1 cellular context compared by ENCODE assay signal in the genomic region with DNA sequence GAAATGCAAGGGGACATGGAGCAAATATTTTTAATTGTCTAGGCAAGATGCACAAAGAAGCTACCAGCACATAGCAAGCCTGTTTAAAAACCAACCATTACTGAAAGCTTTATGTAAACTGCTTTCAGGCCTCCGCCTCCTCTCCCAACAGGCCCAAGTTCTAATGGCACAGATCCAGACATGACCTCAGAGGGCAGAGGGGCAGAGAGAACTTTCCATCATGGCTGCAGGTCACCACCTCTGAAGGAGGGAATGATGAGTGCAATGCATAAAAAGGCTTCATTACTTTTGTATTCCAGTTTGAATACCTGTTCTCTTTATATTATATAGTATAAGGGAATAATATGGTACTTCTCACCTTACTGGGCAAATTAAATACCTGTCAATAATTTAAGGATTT.
TF ChIP-seq lines count a peak whose summit lies in the region.

No MANE protein-coding gene starts in this region.

TF ChIP-seq in HepG2, 621 proteins besides CTCF, POLR2A, EP300 and RAD21 (continued from another document):
- TF ChIP-seq SP4 (CRISPR knock-in tag; IDR thresholded peaks at IDR 0.05): no peak
- TF ChIP-seq ARNT2 (CRISPR knock-in tag; IDR thresholded peaks at IDR 0.05; ENCODE audit: low read depth): no peak
- peak; percentile 61 for TF ChIP-seq NR2F6 (IDR thresholded peaks at IDR 0.05)
- TF ChIP-seq NR2F6 (CRISPR knock-in tag; IDR thresholded peaks at IDR 0.05): peak; percentile 61
- TF ChIP-seq SP5 (CRISPR knock-in tag; IDR thresholded peaks at IDR 0.05; ENCODE audit: borderline replicate concordance, low read depth): peak; percentile 35; the same call in 1 of the 2 replicates
- no peak for TF ChIP-seq ATF7-NPFF (CRISPR knock-in tag; IDR thresholded peaks at IDR 0.05; ENCODE audit: low read depth)
- TF ChIP-seq SAP130 (CRISPR knock-in tag; IDR thresholded peaks at IDR 0.05; ENCODE audit: low read depth): peak; percentile 39
- TF ChIP-seq, protein P1, sequence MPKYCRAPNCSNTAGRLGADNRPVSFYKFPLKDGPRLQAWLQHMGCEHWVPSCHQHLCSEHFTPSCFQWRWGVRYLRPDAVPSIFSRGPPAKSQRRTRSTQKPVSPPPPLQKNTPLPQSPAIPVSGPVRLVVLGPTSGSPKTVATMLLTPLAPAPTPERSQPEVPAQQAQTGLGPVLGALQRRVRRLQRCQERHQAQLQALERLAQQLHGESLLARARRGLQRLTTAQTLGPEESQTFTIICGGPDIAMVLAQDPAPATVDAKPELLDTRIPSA (CRISPR knock-in tag; IDR thresholded peaks at IDR 0.05; ENCODE audit: borderline replicate concordance): no peak
- TF ChIP-seq, protein P2, sequence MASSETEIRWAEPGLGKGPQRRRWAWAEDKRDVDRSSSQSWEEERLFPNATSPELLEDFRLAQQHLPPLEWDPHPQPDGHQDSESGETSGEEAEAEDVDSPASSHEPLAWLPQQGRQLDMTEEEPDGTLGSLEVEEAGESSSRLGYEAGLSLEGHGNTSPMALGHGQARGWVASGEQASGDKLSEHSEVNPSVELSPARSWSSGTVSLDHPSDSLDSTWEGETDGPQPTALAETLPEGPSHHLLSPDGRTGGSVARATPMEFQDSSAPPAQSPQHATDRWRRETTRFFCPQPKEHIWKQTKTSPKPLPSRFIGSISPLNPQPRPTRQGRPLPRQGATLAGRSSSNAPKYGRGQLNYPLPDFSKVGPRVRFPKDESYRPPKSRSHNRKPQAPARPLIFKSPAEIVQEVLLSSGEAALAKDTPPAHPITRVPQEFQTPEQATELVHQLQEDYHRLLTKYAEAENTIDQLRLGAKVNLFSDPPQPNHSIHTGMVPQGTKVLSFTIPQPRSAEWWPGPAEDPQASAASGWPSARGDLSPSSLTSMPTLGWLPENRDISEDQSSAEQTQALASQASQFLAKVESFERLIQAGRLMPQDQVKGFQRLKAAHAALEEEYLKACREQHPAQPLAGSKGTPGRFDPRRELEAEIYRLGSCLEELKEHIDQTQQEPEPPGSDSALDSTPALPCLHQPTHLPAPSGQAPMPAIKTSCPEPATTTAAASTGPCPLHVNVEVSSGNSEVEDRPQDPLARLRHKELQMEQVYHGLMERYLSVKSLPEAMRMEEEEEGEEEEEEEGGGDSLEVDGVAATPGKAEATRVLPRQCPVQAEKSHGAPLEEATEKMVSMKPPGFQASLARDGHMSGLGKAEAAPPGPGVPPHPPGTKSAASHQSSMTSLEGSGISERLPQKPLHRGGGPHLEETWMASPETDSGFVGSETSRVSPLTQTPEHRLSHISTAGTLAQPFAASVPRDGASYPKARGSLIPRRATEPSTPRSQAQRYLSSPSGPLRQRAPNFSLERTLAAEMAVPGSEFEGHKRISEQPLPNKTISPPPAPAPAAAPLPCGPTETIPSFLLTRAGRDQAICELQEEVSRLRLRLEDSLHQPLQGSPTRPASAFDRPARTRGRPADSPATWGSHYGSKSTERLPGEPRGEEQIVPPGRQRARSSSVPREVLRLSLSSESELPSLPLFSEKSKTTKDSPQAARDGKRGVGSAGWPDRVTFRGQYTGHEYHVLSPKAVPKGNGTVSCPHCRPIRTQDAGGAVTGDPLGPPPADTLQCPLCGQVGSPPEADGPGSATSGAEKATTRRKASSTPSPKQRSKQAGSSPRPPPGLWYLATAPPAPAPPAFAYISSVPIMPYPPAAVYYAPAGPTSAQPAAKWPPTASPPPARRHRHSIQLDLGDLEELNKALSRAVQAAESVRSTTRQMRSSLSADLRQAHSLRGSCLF (CRISPR knock-in tag; IDR thresholded peaks at IDR 0.05; ENCODE audit: borderline replicate concordance): no peak
- TF ChIP-seq NR2F2 (IDR thresholded peaks at IDR 0.05; ENCODE audit: borderline replicate concordance, low read depth): peak; percentile 47; the same call in 1 of the 2 replicates
- TF ChIP-seq, protein P3, sequence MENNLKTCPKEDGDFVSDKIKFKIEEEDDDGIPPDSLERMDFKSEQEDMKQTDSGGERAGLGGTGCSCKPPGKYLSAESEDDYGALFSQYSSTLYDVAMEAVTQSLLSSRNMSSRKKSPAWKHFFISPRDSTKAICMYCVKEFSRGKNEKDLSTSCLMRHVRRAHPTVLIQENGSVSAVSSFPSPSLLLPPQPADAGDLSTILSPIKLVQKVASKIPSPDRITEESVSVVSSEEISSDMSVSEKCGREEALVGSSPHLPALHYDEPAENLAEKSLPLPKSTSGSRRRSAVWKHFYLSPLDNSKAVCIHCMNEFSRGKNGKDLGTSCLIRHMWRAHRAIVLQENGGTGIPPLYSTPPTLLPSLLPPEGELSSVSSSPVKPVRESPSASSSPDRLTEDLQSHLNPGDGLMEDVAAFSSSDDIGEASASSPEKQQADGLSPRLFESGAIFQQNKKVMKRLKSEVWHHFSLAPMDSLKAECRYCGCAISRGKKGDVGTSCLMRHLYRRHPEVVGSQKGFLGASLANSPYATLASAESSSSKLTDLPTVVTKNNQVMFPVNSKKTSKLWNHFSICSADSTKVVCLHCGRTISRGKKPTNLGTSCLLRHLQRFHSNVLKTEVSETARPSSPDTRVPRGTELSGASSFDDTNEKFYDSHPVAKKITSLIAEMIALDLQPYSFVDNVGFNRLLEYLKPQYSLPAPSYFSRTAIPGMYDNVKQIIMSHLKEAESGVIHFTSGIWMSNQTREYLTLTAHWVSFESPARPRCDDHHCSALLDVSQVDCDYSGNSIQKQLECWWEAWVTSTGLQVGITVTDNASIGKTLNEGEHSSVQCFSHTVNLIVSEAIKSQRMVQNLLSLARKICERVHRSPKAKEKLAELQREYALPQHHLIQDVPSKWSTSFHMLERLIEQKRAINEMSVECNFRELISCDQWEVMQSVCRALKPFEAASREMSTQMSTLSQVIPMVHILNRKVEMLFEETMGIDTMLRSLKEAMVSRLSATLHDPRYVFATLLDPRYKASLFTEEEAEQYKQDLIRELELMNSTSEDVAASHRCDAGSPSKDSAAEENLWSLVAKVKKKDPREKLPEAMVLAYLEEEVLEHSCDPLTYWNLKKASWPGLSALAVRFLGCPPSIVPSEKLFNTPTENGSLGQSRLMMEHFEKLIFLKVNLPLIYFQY (CRISPR knock-in tag; IDR thresholded peaks at IDR 0.05; ENCODE audit: borderline replicate concordance): 0 out of 2 replicates have a peak, but pooled peaks have one; percentile 24
- TF ChIP-seq, protein P4, sequence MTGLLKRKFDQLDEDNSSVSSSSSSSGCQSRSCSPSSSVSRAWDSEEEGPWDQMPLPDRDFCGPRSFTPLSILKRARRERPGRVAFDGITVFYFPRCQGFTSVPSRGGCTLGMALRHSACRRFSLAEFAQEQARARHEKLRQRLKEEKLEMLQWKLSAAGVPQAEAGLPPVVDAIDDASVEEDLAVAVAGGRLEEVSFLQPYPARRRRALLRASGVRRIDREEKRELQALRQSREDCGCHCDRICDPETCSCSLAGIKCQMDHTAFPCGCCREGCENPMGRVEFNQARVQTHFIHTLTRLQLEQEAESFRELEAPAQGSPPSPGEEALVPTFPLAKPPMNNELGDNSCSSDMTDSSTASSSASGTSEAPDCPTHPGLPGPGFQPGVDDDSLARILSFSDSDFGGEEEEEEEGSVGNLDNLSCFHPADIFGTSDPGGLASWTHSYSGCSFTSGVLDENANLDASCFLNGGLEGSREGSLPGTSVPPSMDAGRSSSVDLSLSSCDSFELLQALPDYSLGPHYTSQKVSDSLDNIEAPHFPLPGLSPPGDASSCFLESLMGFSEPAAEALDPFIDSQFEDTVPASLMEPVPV (CRISPR knock-in tag; IDR thresholded peaks at IDR 0.05): no peak
- TF ChIP-seq, protein P5, sequence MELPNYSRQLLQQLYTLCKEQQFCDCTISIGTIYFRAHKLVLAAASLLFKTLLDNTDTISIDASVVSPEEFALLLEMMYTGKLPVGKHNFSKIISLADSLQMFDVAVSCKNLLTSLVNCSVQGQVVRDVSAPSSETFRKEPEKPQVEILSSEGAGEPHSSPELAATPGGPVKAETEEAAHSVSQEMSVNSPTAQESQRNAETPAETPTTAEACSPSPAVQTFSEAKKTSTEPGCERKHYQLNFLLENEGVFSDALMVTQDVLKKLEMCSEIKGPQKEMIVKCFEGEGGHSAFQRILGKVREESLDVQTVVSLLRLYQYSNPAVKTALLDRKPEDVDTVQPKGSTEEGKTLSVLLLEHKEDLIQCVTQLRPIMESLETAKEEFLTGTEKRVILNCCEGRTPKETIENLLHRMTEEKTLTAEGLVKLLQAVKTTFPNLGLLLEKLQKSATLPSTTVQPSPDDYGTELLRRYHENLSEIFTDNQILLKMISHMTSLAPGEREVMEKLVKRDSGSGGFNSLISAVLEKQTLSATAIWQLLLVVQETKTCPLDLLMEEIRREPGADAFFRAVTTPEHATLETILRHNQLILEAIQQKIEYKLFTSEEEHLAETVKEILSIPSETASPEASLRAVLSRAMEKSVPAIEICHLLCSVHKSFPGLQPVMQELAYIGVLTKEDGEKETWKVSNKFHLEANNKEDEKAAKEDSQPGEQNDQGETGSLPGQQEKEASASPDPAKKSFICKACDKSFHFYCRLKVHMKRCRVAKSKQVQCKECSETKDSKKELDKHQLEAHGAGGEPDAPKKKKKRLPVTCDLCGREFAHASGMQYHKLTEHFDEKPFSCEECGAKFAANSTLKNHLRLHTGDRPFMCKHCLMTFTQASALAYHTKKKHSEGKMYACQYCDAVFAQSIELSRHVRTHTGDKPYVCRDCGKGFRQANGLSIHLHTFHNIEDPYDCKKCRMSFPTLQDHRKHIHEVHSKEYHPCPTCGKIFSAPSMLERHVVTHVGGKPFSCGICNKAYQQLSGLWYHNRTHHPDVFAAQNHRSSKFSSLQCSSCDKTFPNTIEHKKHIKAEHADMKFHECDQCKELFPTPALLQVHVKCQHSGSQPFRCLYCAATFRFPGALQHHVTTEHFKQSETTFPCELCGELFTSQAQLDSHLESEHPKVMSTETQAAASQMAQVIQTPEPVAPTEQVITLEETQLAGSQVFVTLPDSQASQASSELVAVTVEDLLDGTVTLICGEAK (IDR thresholded peaks at IDR 0.05): no peak
- TF ChIP-seq, protein P5 (CRISPR knock-in tag; IDR thresholded peaks at IDR 0.05): 0 out of 2 replicates have a peak, but pooled peaks have one; percentile 43
- TF ChIP-seq RBFOX2 (IDR thresholded peaks at IDR 0.05; ENCODE audit: low read depth, low read length): peak; percentile 45; the same call in 1 of the 2 replicates
- TF ChIP-seq, protein P6, sequence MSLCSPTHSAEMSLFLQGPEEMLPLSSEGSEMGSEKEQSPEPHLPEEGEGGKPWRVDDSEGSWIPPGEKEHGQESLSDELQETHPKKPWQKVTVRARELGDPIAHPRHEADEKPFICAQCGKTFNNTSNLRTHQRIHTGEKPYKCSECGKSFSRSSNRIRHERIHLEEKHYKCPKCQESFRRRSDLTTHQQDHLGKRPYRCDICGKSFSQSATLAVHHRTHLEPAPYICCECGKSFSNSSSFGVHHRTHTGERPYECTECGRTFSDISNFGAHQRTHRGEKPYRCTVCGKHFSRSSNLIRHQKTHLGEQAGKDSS (CRISPR knock-in tag; IDR thresholded peaks at IDR 0.05; ENCODE audit: borderline replicate concordance, low read depth): no peak
- no peak for TF ChIP-seq ZNF382 (CRISPR knock-in tag; IDR thresholded peaks at IDR 0.05; ENCODE audit: borderline replicate concordance)
- TF ChIP-seq ZNF282 (IDR thresholded peaks at IDR 0.05; ENCODE audit: partially characterized antibody): no peak
- TF ChIP-seq, protein P7, sequence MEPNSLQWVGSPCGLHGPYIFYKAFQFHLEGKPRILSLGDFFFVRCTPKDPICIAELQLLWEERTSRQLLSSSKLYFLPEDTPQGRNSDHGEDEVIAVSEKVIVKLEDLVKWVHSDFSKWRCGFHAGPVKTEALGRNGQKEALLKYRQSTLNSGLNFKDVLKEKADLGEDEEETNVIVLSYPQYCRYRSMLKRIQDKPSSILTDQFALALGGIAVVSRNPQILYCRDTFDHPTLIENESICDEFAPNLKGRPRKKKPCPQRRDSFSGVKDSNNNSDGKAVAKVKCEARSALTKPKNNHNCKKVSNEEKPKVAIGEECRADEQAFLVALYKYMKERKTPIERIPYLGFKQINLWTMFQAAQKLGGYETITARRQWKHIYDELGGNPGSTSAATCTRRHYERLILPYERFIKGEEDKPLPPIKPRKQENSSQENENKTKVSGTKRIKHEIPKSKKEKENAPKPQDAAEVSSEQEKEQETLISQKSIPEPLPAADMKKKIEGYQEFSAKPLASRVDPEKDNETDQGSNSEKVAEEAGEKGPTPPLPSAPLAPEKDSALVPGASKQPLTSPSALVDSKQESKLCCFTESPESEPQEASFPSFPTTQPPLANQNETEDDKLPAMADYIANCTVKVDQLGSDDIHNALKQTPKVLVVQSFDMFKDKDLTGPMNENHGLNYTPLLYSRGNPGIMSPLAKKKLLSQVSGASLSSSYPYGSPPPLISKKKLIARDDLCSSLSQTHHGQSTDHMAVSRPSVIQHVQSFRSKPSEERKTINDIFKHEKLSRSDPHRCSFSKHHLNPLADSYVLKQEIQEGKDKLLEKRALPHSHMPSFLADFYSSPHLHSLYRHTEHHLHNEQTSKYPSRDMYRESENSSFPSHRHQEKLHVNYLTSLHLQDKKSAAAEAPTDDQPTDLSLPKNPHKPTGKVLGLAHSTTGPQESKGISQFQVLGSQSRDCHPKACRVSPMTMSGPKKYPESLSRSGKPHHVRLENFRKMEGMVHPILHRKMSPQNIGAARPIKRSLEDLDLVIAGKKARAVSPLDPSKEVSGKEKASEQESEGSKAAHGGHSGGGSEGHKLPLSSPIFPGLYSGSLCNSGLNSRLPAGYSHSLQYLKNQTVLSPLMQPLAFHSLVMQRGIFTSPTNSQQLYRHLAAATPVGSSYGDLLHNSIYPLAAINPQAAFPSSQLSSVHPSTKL (CRISPR knock-in tag; IDR thresholded peaks at IDR 0.05): 0 out of 2 replicates have a peak, but pooled peaks have one; percentile 14
- no peak for TF ChIP-seq RBM22 (optimal IDR thresholded peaks at IDR 0.05; ENCODE audit: low read length)
